In genomic region chr2:54770211-54770610, GRCh38 we compare ENCODE assay signal across 1 cellular context.
TF ChIP-seq lines count a peak whose summit lies in the region.

No MANE protein-coding gene starts in this region.

TF ChIP-seq in HCT116, 20 proteins besides CTCF, POLR2A, EP300 and RAD21 (continued from another document):
- no peak for TF ChIP-seq FOSL1 (IDR thresholded peaks at IDR 0.05; ENCODE audit: low read depth)
- no peak for TF ChIP-seq ZNF274 (IDR thresholded peaks at IDR 0.05; ENCODE audit: low read depth, low read length)
- no peak for TF ChIP-seq YY1 (IDR thresholded peaks at IDR 0.05; ENCODE audit: extremely low read depth, insufficient replicate concordance, low read depth, low read length)
- TF ChIP-seq, protein P1, sequence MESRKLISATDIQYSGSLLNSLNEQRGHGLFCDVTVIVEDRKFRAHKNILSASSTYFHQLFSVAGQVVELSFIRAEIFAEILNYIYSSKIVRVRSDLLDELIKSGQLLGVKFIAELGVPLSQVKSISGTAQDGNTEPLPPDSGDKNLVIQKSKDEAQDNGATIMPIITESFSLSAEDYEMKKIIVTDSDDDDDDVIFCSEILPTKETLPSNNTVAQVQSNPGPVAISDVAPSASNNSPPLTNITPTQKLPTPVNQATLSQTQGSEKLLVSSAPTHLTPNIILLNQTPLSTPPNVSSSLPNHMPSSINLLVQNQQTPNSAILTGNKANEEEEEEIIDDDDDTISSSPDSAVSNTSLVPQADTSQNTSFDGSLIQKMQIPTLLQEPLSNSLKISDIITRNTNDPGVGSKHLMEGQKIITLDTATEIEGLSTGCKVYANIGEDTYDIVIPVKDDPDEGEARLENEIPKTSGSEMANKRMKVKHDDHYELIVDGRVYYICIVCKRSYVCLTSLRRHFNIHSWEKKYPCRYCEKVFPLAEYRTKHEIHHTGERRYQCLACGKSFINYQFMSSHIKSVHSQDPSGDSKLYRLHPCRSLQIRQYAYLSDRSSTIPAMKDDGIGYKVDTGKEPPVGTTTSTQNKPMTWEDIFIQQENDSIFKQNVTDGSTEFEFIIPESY (IDR thresholded peaks at IDR 0.05; ENCODE audit: extremely low read depth, insufficient replicate concordance, low read length) = no peak
- TF ChIP-seq SRF (IDR thresholded peaks at IDR 0.05; ENCODE audit: low read depth) = no peak
- TF ChIP-seq ATF3 (IDR thresholded peaks at IDR 0.05) = no peak
- TF ChIP-seq EZH2phosphoT487 (IDR thresholded peaks at IDR 0.05; ENCODE audit: borderline replicate concordance) = no peak
- no peak for TF ChIP-seq CBX3 (IDR thresholded peaks at IDR 0.05; ENCODE audit: low read depth)
- no peak for TF ChIP-seq EGR1 (IDR thresholded peaks at IDR 0.05; ENCODE audit: low read depth)
- TF ChIP-seq SIN3A (IDR thresholded peaks at IDR 0.05; ENCODE audit: low read depth) = no peak
- TF ChIP-seq SP1 (IDR thresholded peaks at IDR 0.05; ENCODE audit: low read depth) = no peak
- TF ChIP-seq POLR2AphosphoS5 (IDR thresholded peaks at IDR 0.05; ENCODE audit: low read depth, low read length) = no peak
- TF ChIP-seq, protein P2, sequence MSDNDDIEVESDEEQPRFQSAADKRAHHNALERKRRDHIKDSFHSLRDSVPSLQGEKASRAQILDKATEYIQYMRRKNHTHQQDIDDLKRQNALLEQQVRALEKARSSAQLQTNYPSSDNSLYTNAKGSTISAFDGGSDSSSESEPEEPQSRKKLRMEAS (IDR thresholded peaks at IDR 0.05) = no peak
- TF ChIP-seq ZFX (IDR thresholded peaks at IDR 0.05) = no peak
